10 cellular contexts compared by ENCODE assay signal in genomic region chr20:5192570-5193431, GRCh38.
A peak's percentile ranks its signal among the peaks of the same experiment; 100 is the strongest.
DNase-seq lines count a peak whose midpoint lies in the region; ATAC-seq and TF ChIP-seq lines count a peak whose summit lies in the region.
"Had no signal": no experiment of that assay in that cellular context is flagged by ENCODE, and none has a peak within 500 bp of the region (broad histone marks: within the 10 kb centered on the region; RNA-seq: fewer than 3 reads in every experiment).

No MANE protein-coding gene starts in this region.

- no peaks in the 10 kb centered on the region for H3K36me3 Mint-ChIP-seq in HFFc6 (ENCODE audit: low read depth)
- H3K36me3 Mint-ChIP-seq in activated T-helper 1 cell treated with anti-CD3 and anti-CD28 coated beads, Interleukin-12 subunit alpha, Interleukin-12 subunit beta, Interleukin-2, Interleukin-4 antibody, amounts not matched to agents 30 ng/mL and 10 ng/mL and 1 ng/mL, durations not matched to agents 14 hours and 24 hours and 36 hours (ENCODE audit: low read depth), result peaks cover 12% of the 10 kb centered on the region
- H3K36me3 Mint-ChIP-seq in activated CD8-positive, alpha-beta memory T cell treated with anti-CD3 and anti-CD28 coated beads, Interleukin-2, amount 10 ng/mL, durations not matched to agents 7 days and 5 days, result peaks cover 8% of the 10 kb centered on the region

- 60% methylated on average over 9 of the region's 9 CpGs for WGBS in prostate gland

- H3K9me3 ChIP-seq in prostate gland, result no peaks in the 10 kb centered on the region
- H3K9me3 ChIP-seq: suprapubic skin had no signal

- H3K27me3 Mint-ChIP-seq in HFFc6 (ENCODE audit: insufficient read depth), result no peaks in the 10 kb centered on the region; the same call in none of the 2 replicates
- no peaks in the 10 kb centered on the region for H3K27me3 Mint-ChIP-seq in activated T-helper 1 cell treated with anti-CD3 and anti-CD28 coated beads, Interleukin-12 subunit alpha, Interleukin-12 subunit beta, Interleukin-2, Interleukin-4 antibody, amounts not matched to agents 30 ng/mL and 10 ng/mL and 1 ng/mL, durations not matched to agents 14 hours and 24 hours and 36 hours (ENCODE audit: insufficient read depth)
- no peaks in the 10 kb centered on the region for H3K27me3 Mint-ChIP-seq in activated CD8-positive, alpha-beta memory T cell treated with anti-CD3 and anti-CD28 coated beads, Interleukin-2, amount 10 ng/mL, durations not matched to agents 7 days and 5 days

- H3K27ac Mint-ChIP-seq in HFFc6, result no peak overlapping the region
- H3K27ac Mint-ChIP-seq in activated T-helper 1 cell treated with anti-CD3 and anti-CD28 coated beads, Interleukin-12 subunit alpha, Interleukin-12 subunit beta, Interleukin-2, Interleukin-4 antibody, amounts not matched to agents 30 ng/mL and 10 ng/mL and 1 ng/mL, durations not matched to agents 14 hours and 24 hours and 36 hours, result peak overlapping the region; percentile 61
- H3K27ac Mint-ChIP-seq in activated CD8-positive, alpha-beta memory T cell treated with anti-CD3 and anti-CD28 coated beads, Interleukin-2, amount 10 ng/mL, durations not matched to agents 7 days and 5 days, result no peak overlapping the region

- peak; percentile 25; the same call in 1 of the 2 replicates for TF ChIP-seq CTCF in HFFc6 (IDR thresholded peaks at IDR 0.05)
- no peak for TF ChIP-seq CTCF in prostate gland (IDR thresholded peaks at IDR 0.05)

- no peak overlapping the region for H3K4me3 Mint-ChIP-seq in HFFc6
- H3K4me3 Mint-ChIP-seq in activated T-helper 1 cell treated with anti-CD3 and anti-CD28 coated beads, Interleukin-12 subunit alpha, Interleukin-12 subunit beta, Interleukin-2, Interleukin-4 antibody, amounts not matched to agents 30 ng/mL and 10 ng/mL and 1 ng/mL, durations not matched to agents 14 hours and 24 hours and 36 hours, result no peak overlapping the region
- no peak overlapping the region for H3K4me3 Mint-ChIP-seq in activated CD8-positive, alpha-beta memory T cell treated with anti-CD3 and anti-CD28 coated beads, Interleukin-2, amount 10 ng/mL, durations not matched to agents 7 days and 5 days

- no peak for DNase-seq in HFFc6
- DNase-seq in activated T-helper 1 cell treated with anti-CD3 and anti-CD28 coated beads, Interleukin-12 subunit alpha, Interleukin-12 subunit beta, Interleukin-2, Interleukin-4 antibody, amounts not matched to agents 30 ng/mL and 10 ng/mL and 1 ng/mL, durations not matched to agents 14 hours and 24 hours and 36 hours (ENCODE audit: low spot score), result no peak
- DNase-seq in prostate gland (ENCODE audit: low spot score), result no peak
- DNase-seq in NCI-H187 treated with DMSO at 0.1 percent for 48 hours (lab: John Stamatoyannopoulos, UW), result no peak
- DNase-seq in HuH-7.5 (ENCODE audit: low spot score), result no peak
- DNase-seq in activated CD8-positive, alpha-beta memory T cell treated with anti-CD3 and anti-CD28 coated beads, Interleukin-2, amount 10 ng/mL, durations not matched to agents 7 days and 5 days, result no peak
- DNase-seq: stimulated activated CD4-positive, alpha-beta T cell treated with anti-CD3 and anti-CD28 coated beads, Interleukin-4, amount 100 ng/mL, for 1 hour had no signal

- H3K4me1 ChIP-seq in prostate gland (replicated peaks), result no peaks in the 10 kb centered on the region

- peaks cover 20% of the 10 kb centered on the region for H3K4me1 Mint-ChIP-seq in HFFc6 (ENCODE audit: low read depth)
- H3K4me1 Mint-ChIP-seq in activated T-helper 1 cell treated with anti-CD3 and anti-CD28 coated beads, Interleukin-12 subunit alpha, Interleukin-12 subunit beta, Interleukin-2, Interleukin-4 antibody, amounts not matched to agents 30 ng/mL and 10 ng/mL and 1 ng/mL, durations not matched to agents 14 hours and 24 hours and 36 hours (ENCODE audit: low read depth), result peaks cover 20% of the 10 kb centered on the region
- peaks cover 20% of the 10 kb centered on the region for H3K4me1 Mint-ChIP-seq in activated CD8-positive, alpha-beta memory T cell treated with anti-CD3 and anti-CD28 coated beads, Interleukin-2, amount 10 ng/mL, durations not matched to agents 7 days and 5 days

- CTCF ChIA-PET in activated CD8-positive, alpha-beta memory T cell treated with anti-CD3 and anti-CD28 coated beads, Interleukin-2, amount 10 ng/mL, durations not matched to agents 7 days and 5 days (lab: Charles Lee), result interaction anchor here (0.6 to 5.6 kb wide), 27 partner anchors 10 to 237 kb away, joined by 3 to 102 read pairs (median 4); partner anchors contain the start of genes CDS2 and PCNA

- intact Hi-C loops in activated T-helper 1 cell treated with anti-CD3 and anti-CD28 coated beads, Interleukin-12 subunit alpha, Interleukin-12 subunit beta, Interleukin-2, Interleukin-4 antibody, amounts not matched to agents 30 ng/mL and 10 ng/mL and 1 ng/mL, durations not matched to agents 14 hours and 24 hours and 36 hours (cut with micrococcal nuclease), result loop anchor here (1.0 to 5.0 kb wide), 5 partner anchors 50 to 378 kb away; no protein-coding TSS in a partner anchor
- intact Hi-C loops in prostate gland (cut with DNase I), result loop anchor here (1.0 kb wide), 1 partner anchor 66 kb away; no protein-coding TSS in a partner anchor

- no peak overlapping the region for H3K4me3 ChIP-seq in prostate gland
- H3K4me3 ChIP-seq: suprapubic skin had no signal

- no peaks in the 10 kb centered on the region for H3K9me3 Mint-ChIP-seq in HFFc6
- H3K9me3 Mint-ChIP-seq in activated T-helper 1 cell treated with anti-CD3 and anti-CD28 coated beads, Interleukin-12 subunit alpha, Interleukin-12 subunit beta, Interleukin-2, Interleukin-4 antibody, amounts not matched to agents 30 ng/mL and 10 ng/mL and 1 ng/mL, durations not matched to agents 14 hours and 24 hours and 36 hours, result no peaks in the 10 kb centered on the region
- H3K9me3 Mint-ChIP-seq in activated CD8-positive, alpha-beta memory T cell treated with anti-CD3 and anti-CD28 coated beads, Interleukin-2, amount 10 ng/mL, durations not matched to agents 7 days and 5 days (ENCODE audit: low read depth), result no peaks in the 10 kb centered on the region

- H3K36me3 ChIP-seq in prostate gland, result peaks cover 0 to 6% of the 10 kb centered on the region in 2 donors

- no peaks in the 10 kb centered on the region for H3K27me3 ChIP-seq in prostate gland (replicated peaks; ENCODE audit: insufficient read depth)
- H3K27me3 ChIP-seq: suprapubic skin had no signal

- ATAC-seq in GM18868 (IDR thresholded peaks at IDR 0.05; ENCODE audit: unreplicated experiment), result peak; percentile 41
- ATAC-seq in activated CD8-positive, alpha-beta memory T cell treated with anti-CD3 and anti-CD28 coated beads, Interleukin-2, amount 10 ng/mL, durations not matched to agents 7 days and 5 days, result no peak

- no peak for TF ChIP-seq POLR2A in prostate gland (IDR thresholded peaks at IDR 0.05)

- H3K27ac ChIP-seq in prostate gland, result peak overlapping the region; percentile 59 to 62
- H3K27ac ChIP-seq: parathyroid adenoma had no signal
